31 cellular contexts compared by ENCODE assay signal in the genomic region with DNA sequence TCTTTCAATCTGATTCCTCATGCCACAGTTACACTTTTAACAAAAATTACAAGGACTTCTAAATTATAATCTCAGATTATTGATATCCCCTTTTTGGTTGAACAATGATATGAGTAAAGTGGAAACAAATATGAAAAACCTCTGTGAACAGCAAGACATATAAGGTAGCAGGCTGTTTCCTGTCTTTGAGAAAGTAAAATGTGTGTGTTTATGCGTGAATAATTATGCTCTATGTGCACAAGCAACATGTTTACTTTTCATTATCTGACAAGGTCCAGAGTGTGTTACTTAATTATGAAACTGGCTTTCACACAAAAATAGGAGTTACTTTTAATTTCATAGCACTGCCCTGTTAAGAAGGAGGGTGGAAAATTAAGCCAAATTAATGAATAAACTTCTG.
DNase-seq lines count a peak whose midpoint lies in the region; ATAC-seq and TF ChIP-seq lines count a peak whose summit lies in the region.
"Had no signal": no experiment of that assay in that cellular context is flagged by ENCODE, and none has a peak within 500 bp of the region (broad histone marks: within the 10 kb centered on the region; RNA-seq: fewer than 3 reads in every experiment).

No MANE protein-coding gene starts in this region.

- ATAC-seq in GM18519 (IDR thresholded peaks at IDR 0.05; ENCODE audit: low FRiP score, unreplicated experiment) = peak; percentile 71
- peak; percentile 48 for ATAC-seq in GM21786 (IDR thresholded peaks at IDR 0.05; ENCODE audit: unreplicated experiment)
- no peak for ATAC-seq in HG03460 (IDR thresholded peaks at IDR 0.05; ENCODE audit: unreplicated experiment)
- no peak for ATAC-seq in GM19395 (IDR thresholded peaks at IDR 0.05; ENCODE audit: unreplicated experiment)
- no peak for ATAC-seq in SK-N-SH treated with all-trans-retinoic acid at 6 μM for 48 hours
- ATAC-seq: activated naive CD8-positive, alpha-beta T cell treated with anti-CD3 and anti-CD28 coated beads, Interleukin-2, amount 50 U/mL, for 24 hours; gastroesophageal sphincter; lower lobe of right lung had no signal

- no peaks in the 10 kb centered on the region; the same call in 1 of the 2 replicates for H3F3A ChIP-seq in Loucy (ENCODE audit: low read depth)

- no peaks in the 10 kb centered on the region for H3K79me2 ChIP-seq in Loucy (ENCODE audit: insufficient read depth, low read length)
- H3K79me2 ChIP-seq: hepatocyte had no signal

- H3K4me2 ChIP-seq in BLaER1 (peak overlapping the region; percentile 26), Loucy (ENCODE audit: low read depth, low read length, poor library complexity, severe bottlenecking) (peak overlapping the region; percentile 17)
- H3K4me2 ChIP-seq: hepatocyte, smooth muscle cell had no signal

- no peaks in the 10 kb centered on the region for H4K20me1 ChIP-seq in BLaER1
- H4K20me1 ChIP-seq in Loucy (ENCODE audit: insufficient read depth, low read length, poor library complexity, severe bottlenecking) = no peaks in the 10 kb centered on the region

- H3K9me3 ChIP-seq in BLaER1 (0 out of 2 replicates have a peak, but pooled peaks cover 6% of the 10 kb centered on the region), Loucy (ENCODE audit: insufficient read depth, low read depth, low read length) (no peaks in the 10 kb centered on the region)
- H3K9me3 ChIP-seq: gastroesophageal sphincter, lower lobe of right lung, neutrophil, right atrium auricular region, SJCRH30, thoracic aorta had no signal

- no peak for TF ChIP-seq CTCF in Loucy (conservative IDR thresholded peaks at IDR 0.05; ENCODE audit: low read length)

- peaks cover 48% of the 10 kb centered on the region for H3K4me1 ChIP-seq in BLaER1
- peaks cover 34% of the 10 kb centered on the region for H3K4me1 ChIP-seq in Loucy (ENCODE audit: insufficient read depth, low read length, poor library complexity, severe bottlenecking)
- H3K4me1 ChIP-seq: lower lobe of right lung, right atrium auricular region, SJCRH30 had no signal

- H3K36me3 ChIP-seq in BLaER1 = no peaks in the 10 kb centered on the region
- H3K36me3 ChIP-seq in Loucy (ENCODE audit: insufficient read depth, low read length) = no peaks in the 10 kb centered on the region
- H3K36me3 ChIP-seq: gastroesophageal sphincter, lower lobe of right lung, neutrophil, right atrium auricular region, SJCRH30, thoracic aorta had no signal

- no peaks in the 10 kb centered on the region for H3K9me2 ChIP-seq in Loucy (replicated peaks; ENCODE audit: low read depth, low read length)

- no peak overlapping the region for H2AFZ ChIP-seq in Loucy (ENCODE audit: low read length)
- H2AFZ ChIP-seq: hepatocyte had no signal

- no peaks in the 10 kb centered on the region for H3K27me3 ChIP-seq in BLaER1
- H3K27me3 ChIP-seq in Loucy (ENCODE audit: insufficient read depth, low read length, poor library complexity, severe bottlenecking) = no peaks in the 10 kb centered on the region
- H3K27me3 ChIP-seq: gastroesophageal sphincter, hepatocyte, neutrophil, right atrium auricular region, SJCRH30 had no signal

- no peak overlapping the region for H3K9ac ChIP-seq in BLaER1
- peak overlapping the region; percentile 1 for H3K9ac ChIP-seq in Loucy (ENCODE audit: low read depth, low read length, poor library complexity, severe bottlenecking)

- no peak for DNase-seq in NCI-H2196 (lab: John Stamatoyannopoulos, UW; ENCODE audit: unreplicated experiment)
- DNase-seq: activated CD4-positive, alpha-beta T cell treated with anti-CD3 and anti-CD28 coated beads, Interleukin-2, amount 50 U/mL, for 1 hour; activated naive CD8-positive, alpha-beta T cell treated with anti-CD3 and anti-CD28 coated beads, Interleukin-2, amount 50 U/mL, for 24 hours; activated T-cell treated with anti-CD3 and anti-CD28 coated beads, Interleukin-2, amount 50 U/mL, for 48 hours; AML-193; caudate nucleus; CD4-positive, alpha-beta memory T cell; effector CD8-positive, alpha-beta T cell; EL; lower lobe of right lung; midbrain; naive B cell; NCI-H2081 treated with DMSO at 0.1 percent for 48 hours; posterior cingulate gyrus; RPMI8226; SJCRH30; stimulated activated CD4-positive, alpha-beta T cell treated with anti-CD3 and anti-CD28 coated beads, Interleukin-1b, Interleukin-23, amount 100 ng/mL, for 48 hours had no signal

- H3K27ac ChIP-seq in BLaER1 = no peak overlapping the region
- H3K27ac ChIP-seq: coronary artery, gastroesophageal sphincter, hepatocyte, lower lobe of right lung, neutrophil, right atrium auricular region, SJCRH30, thoracic aorta had no signal

- H3K4me3 ChIP-seq in BLaER1 (no peak overlapping the region), Loucy (ENCODE audit: low read length, poor library complexity, severe bottlenecking) (no peak overlapping the region)
- H3K4me3 ChIP-seq: coronary artery, gastroesophageal sphincter, hepatocyte, lower lobe of right lung, right atrium auricular region, SJCRH30, smooth muscle cell, thoracic aorta had no signal

TF ChIP-seq in SK-N-SH treated with all-trans-retinoic acid at 6 μM for 48 hours, 23 proteins besides CTCF, POLR2A, EP300 and RAD21:
- TF ChIP-seq GLIS3 (CRISPR knock-in tag; IDR thresholded peaks at IDR 0.05) = no peak
- TF ChIP-seq, protein P1, sequence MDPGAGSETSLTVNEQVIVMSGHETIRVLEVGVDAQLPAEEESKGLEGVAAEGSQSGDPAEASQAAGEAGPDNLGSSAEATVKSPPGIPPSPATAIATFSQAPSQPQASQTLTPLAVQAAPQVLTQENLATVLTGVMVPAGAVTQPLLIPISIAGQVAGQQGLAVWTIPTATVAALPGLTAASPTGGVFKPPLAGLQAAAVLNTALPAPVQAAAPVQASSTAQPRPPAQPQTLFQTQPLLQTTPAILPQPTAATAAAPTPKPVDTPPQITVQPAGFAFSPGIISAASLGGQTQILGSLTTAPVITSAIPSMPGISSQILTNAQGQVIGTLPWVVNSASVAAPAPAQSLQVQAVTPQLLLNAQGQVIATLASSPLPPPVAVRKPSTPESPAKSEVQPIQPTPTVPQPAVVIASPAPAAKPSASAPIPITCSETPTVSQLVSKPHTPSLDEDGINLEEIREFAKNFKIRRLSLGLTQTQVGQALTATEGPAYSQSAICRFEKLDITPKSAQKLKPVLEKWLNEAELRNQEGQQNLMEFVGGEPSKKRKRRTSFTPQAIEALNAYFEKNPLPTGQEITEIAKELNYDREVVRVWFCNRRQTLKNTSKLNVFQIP (CRISPR knock-in tag; IDR thresholded peaks at IDR 0.05; ENCODE audit: borderline replicate concordance, low read depth) = no peak
- no peak for TF ChIP-seq ZFP3 (CRISPR knock-in tag; IDR thresholded peaks at IDR 0.05)
- TF ChIP-seq ZFP30 (CRISPR knock-in tag; IDR thresholded peaks at IDR 0.05) = no peak
- no peak for TF ChIP-seq ZNF70 (CRISPR knock-in tag; IDR thresholded peaks at IDR 0.05)
- no peak for TF ChIP-seq ZNF8 (CRISPR knock-in tag; IDR thresholded peaks at IDR 0.05)
- no peak for TF ChIP-seq TCF4 (CRISPR knock-in tag; IDR thresholded peaks at IDR 0.05; ENCODE audit: borderline replicate concordance)
- no peak for TF ChIP-seq ZNF565 (CRISPR knock-in tag; conservative IDR thresholded peaks at IDR 0.05; ENCODE audit: low read depth)
- TF ChIP-seq CSDC2 (CRISPR knock-in tag; IDR thresholded peaks at IDR 0.05) = no peak
- no peak for TF ChIP-seq ARNTL (CRISPR knock-in tag; IDR thresholded peaks at IDR 0.05; ENCODE audit: borderline replicate concordance, low read depth)
TF ChIP-seq in SK-N-SH treated with all-trans-retinoic acid at 6 μM for 48 hours: peak in this region for 0.

Comparison
In these comparisons a context has a peak if more than half of its experiments do, and no peak if none do; other contexts are left out.
1. ATAC-seq: peak in GM18519 (single experiment) and GM21786 (single experiment); none in HG03460 (single experiment), GM19395 (single experiment) and SK-N-SH treated with all-trans-retinoic acid at 6 μM for 48 hours (single experiment).